Comparison of ENCODE assay signal across 8 cellular contexts in the genomic region with DNA sequence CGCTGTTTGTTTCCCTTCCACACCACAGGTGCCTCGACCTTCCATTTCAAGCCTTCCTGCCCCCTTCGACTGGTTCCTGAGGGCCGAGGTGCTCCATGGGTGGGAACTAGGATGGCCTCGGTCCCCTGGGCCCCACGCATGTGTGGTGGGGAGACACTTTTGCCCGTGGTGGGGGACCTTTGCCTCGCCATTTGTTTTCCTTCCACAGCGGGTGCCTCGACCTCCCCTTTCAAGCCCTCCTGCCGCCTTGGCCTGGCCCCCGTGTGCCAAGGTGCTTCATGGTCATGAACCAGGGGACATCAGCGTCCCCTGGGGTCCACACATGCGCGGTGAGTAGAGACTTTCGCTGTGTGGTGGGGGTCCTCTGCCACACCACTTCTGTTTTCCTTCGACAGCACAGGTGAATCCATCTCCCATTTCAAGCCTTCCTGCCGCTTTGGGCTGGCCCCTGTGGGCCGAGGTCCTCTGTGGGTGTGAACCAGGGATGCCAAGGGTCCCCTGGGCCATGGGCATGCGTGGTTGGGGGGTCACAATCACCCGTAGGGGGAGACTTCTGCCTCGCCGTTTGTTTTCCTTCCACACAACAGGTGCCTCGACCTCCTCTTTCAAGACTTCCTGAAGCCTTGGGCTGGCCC.
"Had no signal": no experiment of that assay in that cellular context is flagged by ENCODE, and none has a peak within 500 bp of the region (broad histone marks: within the 10 kb centered on the region; RNA-seq: fewer than 3 reads in every experiment).

No MANE protein-coding gene starts in this region.

- DNase-seq: GM23248, GOT3, H7, HFFc6 had no signal

- H3K9me3 ChIP-seq: HAP-1 had no signal

- H3K4me1 ChIP-seq: HAP-1 had no signal

- H3K36me3 ChIP-seq: HAP-1 had no signal

- H3K4me3 ChIP-seq: GM23248, HAP-1 had no signal

- H3K27ac ChIP-seq: GM23248, HL-60 had no signal

- ATAC-seq: HCT116, HepG2 had no signal
